ENCODE assay signal across 22 cellular contexts in the genomic region with DNA sequence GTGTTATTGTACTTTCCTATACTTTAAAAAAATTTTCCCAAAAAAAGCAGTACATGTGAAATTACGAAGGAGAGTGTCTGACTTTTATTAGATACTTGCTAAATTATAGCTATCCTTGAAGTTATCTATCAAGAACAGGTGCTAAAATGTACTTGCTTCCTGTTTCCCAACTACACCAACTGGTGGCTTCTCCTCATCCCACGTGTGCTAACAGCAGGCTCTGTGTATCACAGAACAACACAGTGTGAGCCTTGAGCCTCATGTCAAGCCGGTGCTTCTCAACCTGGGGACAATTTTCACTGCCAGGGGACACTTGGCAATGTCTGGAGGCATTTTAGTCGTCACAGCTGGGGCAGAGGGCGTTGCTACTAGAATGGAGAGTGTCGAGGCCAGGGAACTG.
"Had no signal": no experiment of that assay in that cellular context is flagged by ENCODE, and none has a peak within 500 bp of the region (broad histone marks: within the 10 kb centered on the region; RNA-seq: fewer than 3 reads in every experiment).

No MANE protein-coding gene starts in this region.

- DNase-seq: activated CD4-positive, alpha-beta T cell treated with anti-CD3 and anti-CD28 coated beads for 1 hour; activated CD4-positive, alpha-beta T cell treated with anti-CD3 and anti-CD28 coated beads, Interleukin-2, amount 10 ng/mL, durations not matched to agents 24 days and 14 days; activated CD4-positive, alpha-beta T cell treated with anti-CD3 and anti-CD28 coated beads, Interleukin-2, amount 50 U/mL, for 48 hours; activated CD8-positive, alpha-beta memory T cell treated with anti-CD3 and anti-CD28 coated beads, Interleukin-2, amount 10 ng/mL, durations not matched to agents 7 days and 5 days; activated gamma-delta T cell; activated naive CD4-positive, alpha-beta T cell treated with anti-CD3 and anti-CD28 coated beads for 36 hours; activated naive CD8-positive, alpha-beta T cell treated with anti-CD3 and anti-CD28 coated beads for 36 hours; activated T-cell treated with anti-CD3 and anti-CD28 coated beads, Interleukin-2, amount 50 U/mL, for 48 hours; brain microvascular endothelial cell; Kasumi-1; KBM-7; MV-4-11; NCI-H1105; NCI-H1436; NCI-H1694 treated with DMSO at 0.1 percent for 48 hours; NCI-H2029 treated with DMSO at 0.1 percent for 48 hours; NCI-H510A treated with DMSO at 0.1 percent for 48 hours; PC-3; SHP77; T-helper 17 cell; T-helper 9 cell had no signal

- H3K36me3 ChIP-seq: brain microvascular endothelial cell, cardiac muscle cell had no signal

- H3K27ac ChIP-seq: brain microvascular endothelial cell, cardiac muscle cell had no signal

- H3K4me3 ChIP-seq: cardiac muscle cell had no signal

- H3K27me3 ChIP-seq: brain microvascular endothelial cell, cardiac muscle cell had no signal
